Comparison of ENCODE assay signal across 2 cellular contexts in the genomic region with DNA sequence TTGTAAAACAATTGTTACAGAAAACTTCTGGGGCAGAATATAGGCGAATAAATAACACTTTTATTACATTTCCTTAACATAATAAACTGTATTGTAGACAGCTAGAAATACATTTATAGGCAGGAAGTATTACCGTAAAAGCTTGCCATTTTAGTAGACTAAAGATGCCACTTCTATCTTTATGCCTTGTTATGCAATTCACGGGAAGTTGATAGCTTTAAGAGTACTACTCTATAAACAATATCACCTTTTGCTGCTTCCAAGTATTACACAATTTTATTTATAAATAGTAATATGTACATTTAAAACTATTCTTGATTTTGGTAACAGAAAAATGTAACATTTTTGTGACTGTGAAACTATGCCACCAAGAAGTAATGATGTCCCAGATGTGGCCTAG.
TF ChIP-seq lines count a peak whose summit lies in the region.

No MANE protein-coding gene starts in this region.

TF ChIP-seq in GM23338, 12 proteins besides CTCF, POLR2A, EP300 and RAD21 (continues in another document):
- TF ChIP-seq, protein P1, sequence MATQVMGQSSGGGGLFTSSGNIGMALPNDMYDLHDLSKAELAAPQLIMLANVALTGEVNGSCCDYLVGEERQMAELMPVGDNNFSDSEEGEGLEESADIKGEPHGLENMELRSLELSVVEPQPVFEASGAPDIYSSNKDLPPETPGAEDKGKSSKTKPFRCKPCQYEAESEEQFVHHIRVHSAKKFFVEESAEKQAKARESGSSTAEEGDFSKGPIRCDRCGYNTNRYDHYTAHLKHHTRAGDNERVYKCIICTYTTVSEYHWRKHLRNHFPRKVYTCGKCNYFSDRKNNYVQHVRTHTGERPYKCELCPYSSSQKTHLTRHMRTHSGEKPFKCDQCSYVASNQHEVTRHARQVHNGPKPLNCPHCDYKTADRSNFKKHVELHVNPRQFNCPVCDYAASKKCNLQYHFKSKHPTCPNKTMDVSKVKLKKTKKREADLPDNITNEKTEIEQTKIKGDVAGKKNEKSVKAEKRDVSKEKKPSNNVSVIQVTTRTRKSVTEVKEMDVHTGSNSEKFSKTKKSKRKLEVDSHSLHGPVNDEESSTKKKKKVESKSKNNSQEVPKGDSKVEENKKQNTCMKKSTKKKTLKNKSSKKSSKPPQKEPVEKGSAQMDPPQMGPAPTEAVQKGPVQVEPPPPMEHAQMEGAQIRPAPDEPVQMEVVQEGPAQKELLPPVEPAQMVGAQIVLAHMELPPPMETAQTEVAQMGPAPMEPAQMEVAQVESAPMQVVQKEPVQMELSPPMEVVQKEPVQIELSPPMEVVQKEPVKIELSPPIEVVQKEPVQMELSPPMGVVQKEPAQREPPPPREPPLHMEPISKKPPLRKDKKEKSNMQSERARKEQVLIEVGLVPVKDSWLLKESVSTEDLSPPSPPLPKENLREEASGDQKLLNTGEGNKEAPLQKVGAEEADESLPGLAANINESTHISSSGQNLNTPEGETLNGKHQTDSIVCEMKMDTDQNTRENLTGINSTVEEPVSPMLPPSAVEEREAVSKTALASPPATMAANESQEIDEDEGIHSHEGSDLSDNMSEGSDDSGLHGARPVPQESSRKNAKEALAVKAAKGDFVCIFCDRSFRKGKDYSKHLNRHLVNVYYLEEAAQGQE (IDR thresholded peaks at IDR 0.05; ENCODE audit: unreplicated experiment), result no peak
- TF ChIP-seq STAT1 (IDR thresholded peaks at IDR 0.05; ENCODE audit: unreplicated experiment), result no peak
- no peak for TF ChIP-seq CREB1 (CRISPR knock-in tag; IDR thresholded peaks at IDR 0.05; ENCODE audit: low read depth)
- TF ChIP-seq POLR2AphosphoS5 (IDR thresholded peaks at IDR 0.05; ENCODE audit: low read depth), result no peak
- TF ChIP-seq ZNF331 (CRISPR knock-in tag; IDR thresholded peaks at IDR 0.05; ENCODE audit: low read depth), result no peak
- no peak for TF ChIP-seq ZNF114 (CRISPR knock-in tag; IDR thresholded peaks at IDR 0.05)
- no peak for TF ChIP-seq JUNB (IDR thresholded peaks at IDR 0.05; ENCODE audit: unreplicated experiment)
- TF ChIP-seq, protein P2, sequence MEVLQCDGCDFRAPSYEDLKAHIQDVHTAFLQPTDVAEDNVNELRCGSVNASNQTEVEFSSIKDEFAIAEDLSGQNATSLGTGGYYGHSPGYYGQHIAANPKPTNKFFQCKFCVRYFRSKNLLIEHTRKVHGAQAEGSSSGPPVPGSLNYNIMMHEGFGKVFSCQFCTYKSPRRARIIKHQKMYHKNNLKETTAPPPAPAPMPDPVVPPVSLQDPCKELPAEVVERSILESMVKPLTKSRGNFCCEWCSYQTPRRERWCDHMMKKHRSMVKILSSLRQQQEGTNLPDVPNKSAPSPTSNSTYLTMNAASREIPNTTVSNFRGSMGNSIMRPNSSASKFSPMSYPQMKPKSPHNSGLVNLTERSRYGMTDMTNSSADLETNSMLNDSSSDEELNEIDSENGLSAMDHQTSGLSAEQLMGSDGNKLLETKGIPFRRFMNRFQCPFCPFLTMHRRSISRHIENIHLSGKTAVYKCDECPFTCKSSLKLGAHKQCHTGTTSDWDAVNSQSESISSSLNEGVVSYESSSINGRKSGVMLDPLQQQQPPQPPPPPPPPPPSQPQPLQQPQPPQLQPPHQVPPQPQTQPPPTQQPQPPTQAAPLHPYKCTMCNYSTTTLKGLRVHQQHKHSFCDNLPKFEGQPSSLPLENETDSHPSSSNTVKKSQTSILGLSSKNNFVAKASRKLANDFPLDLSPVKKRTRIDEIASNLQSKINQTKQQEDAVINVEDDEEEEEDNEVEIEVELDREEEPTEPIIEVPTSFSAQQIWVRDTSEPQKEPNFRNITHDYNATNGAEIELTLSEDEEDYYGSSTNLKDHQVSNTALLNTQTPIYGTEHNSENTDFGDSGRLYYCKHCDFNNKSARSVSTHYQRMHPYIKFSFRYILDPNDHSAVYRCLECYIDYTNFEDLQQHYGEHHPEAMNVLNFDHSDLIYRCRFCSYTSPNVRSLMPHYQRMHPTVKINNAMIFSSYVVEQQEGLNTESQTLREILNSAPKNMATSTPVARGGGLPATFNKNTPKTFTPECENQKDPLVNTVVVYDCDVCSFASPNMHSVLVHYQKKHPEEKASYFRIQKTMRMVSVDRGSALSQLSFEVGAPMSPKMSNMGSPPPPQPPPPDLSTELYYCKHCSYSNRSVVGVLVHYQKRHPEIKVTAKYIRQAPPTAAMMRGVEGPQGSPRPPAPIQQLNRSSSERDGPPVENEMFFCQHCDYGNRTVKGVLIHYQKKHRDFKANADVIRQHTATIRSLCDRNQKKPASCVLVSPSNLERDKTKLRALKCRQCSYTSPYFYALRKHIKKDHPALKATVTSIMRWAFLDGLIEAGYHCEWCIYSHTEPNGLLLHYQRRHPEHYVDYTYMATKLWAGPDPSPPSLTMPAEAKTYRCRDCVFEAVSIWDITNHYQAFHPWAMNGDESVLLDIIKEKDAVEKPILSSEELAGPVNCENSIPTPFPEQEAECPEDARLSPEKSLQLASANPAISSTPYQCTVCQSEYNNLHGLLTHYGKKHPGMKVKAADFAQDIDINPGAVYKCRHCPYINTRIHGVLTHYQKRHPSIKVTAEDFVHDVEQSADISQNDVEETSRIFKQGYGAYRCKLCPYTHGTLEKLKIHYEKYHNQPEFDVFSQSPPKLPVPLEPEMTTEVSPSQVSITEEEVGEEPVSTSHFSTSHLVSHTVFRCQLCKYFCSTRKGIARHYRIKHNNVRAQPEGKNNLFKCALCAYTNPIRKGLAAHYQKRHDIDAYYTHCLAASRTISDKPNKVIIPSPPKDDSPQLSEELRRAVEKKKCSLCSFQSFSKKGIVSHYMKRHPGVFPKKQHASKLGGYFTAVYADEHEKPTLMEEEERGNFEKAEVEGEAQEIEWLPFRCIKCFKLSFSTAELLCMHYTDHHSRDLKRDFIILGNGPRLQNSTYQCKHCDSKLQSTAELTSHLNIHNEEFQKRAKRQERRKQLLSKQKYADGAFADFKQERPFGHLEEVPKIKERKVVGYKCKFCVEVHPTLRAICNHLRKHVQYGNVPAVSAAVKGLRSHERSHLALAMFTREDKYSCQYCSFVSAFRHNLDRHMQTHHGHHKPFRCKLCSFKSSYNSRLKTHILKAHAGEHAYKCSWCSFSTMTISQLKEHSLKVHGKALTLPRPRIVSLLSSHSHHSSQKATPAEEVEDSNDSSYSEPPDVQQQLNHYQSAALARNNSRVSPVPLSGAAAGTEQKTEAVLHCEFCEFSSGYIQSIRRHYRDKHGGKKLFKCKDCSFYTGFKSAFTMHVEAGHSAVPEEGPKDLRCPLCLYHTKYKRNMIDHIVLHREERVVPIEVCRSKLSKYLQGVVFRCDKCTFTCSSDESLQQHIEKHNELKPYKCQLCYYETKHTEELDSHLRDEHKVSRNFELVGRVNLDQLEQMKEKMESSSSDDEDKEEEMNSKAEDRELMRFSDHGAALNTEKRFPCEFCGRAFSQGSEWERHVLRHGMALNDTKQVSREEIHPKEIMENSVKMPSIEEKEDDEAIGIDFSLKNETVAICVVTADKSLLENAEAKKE (CRISPR knock-in tag; IDR thresholded peaks at IDR 0.05), result no peak
- TF ChIP-seq EZH2 (IDR thresholded peaks at IDR 0.05; ENCODE audit: low read depth, unreplicated experiment), result no peak
- TF ChIP-seq, protein P3, sequence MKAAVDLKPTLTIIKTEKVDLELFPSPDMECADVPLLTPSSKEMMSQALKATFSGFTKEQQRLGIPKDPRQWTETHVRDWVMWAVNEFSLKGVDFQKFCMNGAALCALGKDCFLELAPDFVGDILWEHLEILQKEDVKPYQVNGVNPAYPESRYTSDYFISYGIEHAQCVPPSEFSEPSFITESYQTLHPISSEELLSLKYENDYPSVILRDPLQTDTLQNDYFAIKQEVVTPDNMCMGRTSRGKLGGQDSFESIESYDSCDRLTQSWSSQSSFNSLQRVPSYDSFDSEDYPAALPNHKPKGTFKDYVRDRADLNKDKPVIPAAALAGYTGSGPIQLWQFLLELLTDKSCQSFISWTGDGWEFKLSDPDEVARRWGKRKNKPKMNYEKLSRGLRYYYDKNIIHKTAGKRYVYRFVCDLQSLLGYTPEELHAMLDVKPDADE (IDR thresholded peaks at IDR 0.05), result no peak

TF ChIP-seq in GM12878, 131 proteins besides CTCF, POLR2A, EP300 and RAD21 (continued from another document):
- TF ChIP-seq, protein P4, sequence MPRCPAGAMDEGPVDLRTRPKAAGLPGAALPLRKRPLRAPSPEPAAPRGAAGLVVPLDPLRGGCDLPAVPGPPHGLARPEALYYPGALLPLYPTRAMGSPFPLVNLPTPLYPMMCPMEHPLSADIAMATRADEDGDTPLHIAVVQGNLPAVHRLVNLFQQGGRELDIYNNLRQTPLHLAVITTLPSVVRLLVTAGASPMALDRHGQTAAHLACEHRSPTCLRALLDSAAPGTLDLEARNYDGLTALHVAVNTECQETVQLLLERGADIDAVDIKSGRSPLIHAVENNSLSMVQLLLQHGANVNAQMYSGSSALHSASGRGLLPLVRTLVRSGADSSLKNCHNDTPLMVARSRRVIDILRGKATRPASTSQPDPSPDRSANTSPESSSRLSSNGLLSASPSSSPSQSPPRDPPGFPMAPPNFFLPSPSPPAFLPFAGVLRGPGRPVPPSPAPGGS (IDR thresholded peaks at IDR 0.05; ENCODE audit: borderline replicate concordance, insufficient read depth, low read depth, low read length, poor library complexity, severe bottlenecking), result no peak
- no peak for TF ChIP-seq TCF12 (IDR thresholded peaks at IDR 0.05; ENCODE audit: low read depth, low read length)
- TF ChIP-seq, protein P5, sequence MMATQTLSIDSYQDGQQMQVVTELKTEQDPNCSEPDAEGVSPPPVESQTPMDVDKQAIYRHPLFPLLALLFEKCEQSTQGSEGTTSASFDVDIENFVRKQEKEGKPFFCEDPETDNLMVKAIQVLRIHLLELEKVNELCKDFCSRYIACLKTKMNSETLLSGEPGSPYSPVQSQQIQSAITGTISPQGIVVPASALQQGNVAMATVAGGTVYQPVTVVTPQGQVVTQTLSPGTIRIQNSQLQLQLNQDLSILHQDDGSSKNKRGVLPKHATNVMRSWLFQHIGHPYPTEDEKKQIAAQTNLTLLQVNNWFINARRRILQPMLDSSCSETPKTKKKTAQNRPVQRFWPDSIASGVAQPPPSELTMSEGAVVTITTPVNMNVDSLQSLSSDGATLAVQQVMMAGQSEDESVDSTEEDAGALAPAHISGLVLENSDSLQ (IDR thresholded peaks at IDR 0.05), result no peak
- TF ChIP-seq, protein P6, sequence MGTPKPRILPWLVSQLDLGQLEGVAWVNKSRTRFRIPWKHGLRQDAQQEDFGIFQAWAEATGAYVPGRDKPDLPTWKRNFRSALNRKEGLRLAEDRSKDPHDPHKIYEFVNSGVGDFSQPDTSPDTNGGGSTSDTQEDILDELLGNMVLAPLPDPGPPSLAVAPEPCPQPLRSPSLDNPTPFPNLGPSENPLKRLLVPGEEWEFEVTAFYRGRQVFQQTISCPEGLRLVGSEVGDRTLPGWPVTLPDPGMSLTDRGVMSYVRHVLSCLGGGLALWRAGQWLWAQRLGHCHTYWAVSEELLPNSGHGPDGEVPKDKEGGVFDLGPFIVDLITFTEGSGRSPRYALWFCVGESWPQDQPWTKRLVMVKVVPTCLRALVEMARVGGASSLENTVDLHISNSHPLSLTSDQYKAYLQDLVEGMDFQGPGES (IDR thresholded peaks at IDR 0.05), result no peak
- TF ChIP-seq YY1 (IDR thresholded peaks at IDR 0.05; ENCODE audit: low read depth, low read length), result no peak
- TF ChIP-seq, protein P7, sequence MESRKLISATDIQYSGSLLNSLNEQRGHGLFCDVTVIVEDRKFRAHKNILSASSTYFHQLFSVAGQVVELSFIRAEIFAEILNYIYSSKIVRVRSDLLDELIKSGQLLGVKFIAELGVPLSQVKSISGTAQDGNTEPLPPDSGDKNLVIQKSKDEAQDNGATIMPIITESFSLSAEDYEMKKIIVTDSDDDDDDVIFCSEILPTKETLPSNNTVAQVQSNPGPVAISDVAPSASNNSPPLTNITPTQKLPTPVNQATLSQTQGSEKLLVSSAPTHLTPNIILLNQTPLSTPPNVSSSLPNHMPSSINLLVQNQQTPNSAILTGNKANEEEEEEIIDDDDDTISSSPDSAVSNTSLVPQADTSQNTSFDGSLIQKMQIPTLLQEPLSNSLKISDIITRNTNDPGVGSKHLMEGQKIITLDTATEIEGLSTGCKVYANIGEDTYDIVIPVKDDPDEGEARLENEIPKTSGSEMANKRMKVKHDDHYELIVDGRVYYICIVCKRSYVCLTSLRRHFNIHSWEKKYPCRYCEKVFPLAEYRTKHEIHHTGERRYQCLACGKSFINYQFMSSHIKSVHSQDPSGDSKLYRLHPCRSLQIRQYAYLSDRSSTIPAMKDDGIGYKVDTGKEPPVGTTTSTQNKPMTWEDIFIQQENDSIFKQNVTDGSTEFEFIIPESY (IDR thresholded peaks at IDR 0.05), result no peak
- no peak for TF ChIP-seq ZSCAN29 (IDR thresholded peaks at IDR 0.05)
- TF ChIP-seq RB1 (IDR thresholded peaks at IDR 0.05; ENCODE audit: borderline replicate concordance), result no peak
